Comparison of ENCODE assay signal across 8 cellular contexts in the genomic region with DNA sequence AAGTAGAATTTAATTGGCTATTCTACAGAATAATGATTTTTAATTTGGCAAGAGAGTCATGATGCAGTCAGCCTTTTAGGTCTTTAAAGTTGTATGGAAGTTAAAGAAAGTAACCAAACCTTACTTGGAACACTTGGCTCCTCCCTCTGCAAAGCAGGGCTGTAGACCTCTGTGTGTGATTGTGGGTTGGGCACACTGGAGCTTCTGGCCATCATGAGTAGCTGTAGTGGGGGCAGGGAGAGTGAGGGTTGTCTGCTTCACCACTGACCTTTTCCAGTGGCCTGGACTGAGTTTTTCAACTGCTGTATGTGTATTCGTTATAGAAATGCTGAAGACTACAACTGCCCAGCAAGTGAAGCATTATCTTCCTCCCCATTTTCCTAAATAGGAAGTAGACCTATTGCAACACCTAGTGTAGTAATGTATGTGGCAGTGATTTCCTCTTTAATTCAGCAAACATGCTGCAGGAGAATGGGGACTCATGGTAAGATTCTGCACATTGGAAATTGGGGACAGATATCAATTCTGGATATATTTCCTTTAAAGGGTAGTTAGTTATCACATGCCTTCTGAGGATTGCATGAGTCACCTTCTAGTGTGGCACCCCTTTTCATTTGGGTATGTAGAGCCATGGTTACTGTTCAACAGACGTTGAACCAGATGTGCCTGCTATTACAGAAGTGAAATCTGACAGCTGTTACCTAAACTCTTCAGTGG.
DNase-seq lines count a peak whose midpoint lies in the region; ATAC-seq and TF ChIP-seq lines count a peak whose summit lies in the region.

No MANE protein-coding gene starts in this region.

- intact Hi-C loops in activated T-helper 2 cell treated with anti-CD3 and anti-CD28 coated beads, Interferon-gamma antibody, Interleukin-2, Interleukin-4, amounts not matched to agents 10 μg/mL and 5 μg/mL and 100 μg/mL, durations not matched to agents 14 hours and 24 hours and 36 hours (cut with micrococcal nuclease): no loop called here

- no peak overlapping the region for H2AFZ ChIP-seq in hepatocyte

- H3K4me1 ChIP-seq in lung (ENCODE audit: control insufficient read depth in 2 of 2, insufficient read depth in 2 of 2, low read length in 2 of 2) (peaks cover 6 to 15% of the 10 kb centered on the region in 2 donors), hepatocyte (ENCODE audit: insufficient read depth) (no peaks in the 10 kb centered on the region)

- H3K9me3 Mint-ChIP-seq in activated T-helper 2 cell treated with anti-CD3 and anti-CD28 coated beads, Interferon-gamma antibody, Interleukin-2, Interleukin-4, amounts not matched to agents 10 μg/mL and 5 μg/mL and 100 μg/mL, durations not matched to agents 14 hours and 24 hours and 36 hours: no peaks in the 10 kb centered on the region

- peaks cover 15% of the 10 kb centered on the region for H3K4me1 Mint-ChIP-seq in activated T-helper 2 cell treated with anti-CD3 and anti-CD28 coated beads, Interferon-gamma antibody, Interleukin-2, Interleukin-4, amounts not matched to agents 10 μg/mL and 5 μg/mL and 100 μg/mL, durations not matched to agents 14 hours and 24 hours and 36 hours (ENCODE audit: low read depth)

- H3K27ac ChIP-seq in lung (ENCODE audit: low read depth in 1 of 2, low read length in 1 of 2) (no peak overlapping the region), hepatocyte (no peak overlapping the region)

- no peaks in the 10 kb centered on the region for H3K9me3 ChIP-seq in lung (ENCODE audit: control insufficient read depth in 2 of 2, insufficient read depth in 1 of 2, low read length in 1 of 2)
- H3K9me3 ChIP-seq in hepatocyte (ENCODE audit: low read depth): no peaks in the 10 kb centered on the region

- H3K36me3 Mint-ChIP-seq in activated T-helper 2 cell treated with anti-CD3 and anti-CD28 coated beads, Interferon-gamma antibody, Interleukin-2, Interleukin-4, amounts not matched to agents 10 μg/mL and 5 μg/mL and 100 μg/mL, durations not matched to agents 14 hours and 24 hours and 36 hours (ENCODE audit: low read depth): peaks cover 18% of the 10 kb centered on the region

- no peak overlapping the region for H3K4me3 Mint-ChIP-seq in activated T-helper 2 cell treated with anti-CD3 and anti-CD28 coated beads, Interferon-gamma antibody, Interleukin-2, Interleukin-4, amounts not matched to agents 10 μg/mL and 5 μg/mL and 100 μg/mL, durations not matched to agents 14 hours and 24 hours and 36 hours (ENCODE audit: low read depth)

- H3K27me3 ChIP-seq in lung (ENCODE audit: control insufficient read depth, insufficient read depth): no peaks in the 10 kb centered on the region
- no peaks in the 10 kb centered on the region for H3K27me3 ChIP-seq in hepatocyte

- no peaks in the 10 kb centered on the region for H3K27me3 Mint-ChIP-seq in activated T-helper 2 cell treated with anti-CD3 and anti-CD28 coated beads, Interferon-gamma antibody, Interleukin-2, Interleukin-4, amounts not matched to agents 10 μg/mL and 5 μg/mL and 100 μg/mL, durations not matched to agents 14 hours and 24 hours and 36 hours (ENCODE audit: low read depth)

- TF ChIP-seq CTCF in lung (IDR thresholded peaks at IDR 0.05; ENCODE audit: control extremely low read depth, extremely low read depth): no peak
- TF ChIP-seq CTCF in hepatocyte (IDR thresholded peaks at IDR 0.05; ENCODE audit: poor library complexity): no peak

- H3K79me2 ChIP-seq in hepatocyte: peaks cover 89% of the 10 kb centered on the region

- H3K9me2 ChIP-seq in hepatocyte (replicated peaks; ENCODE audit: insufficient read depth): no peaks in the 10 kb centered on the region

- peaks cover 30% of the 10 kb centered on the region for H4K20me1 ChIP-seq in hepatocyte (ENCODE audit: insufficient read depth, poor library complexity, severe bottlenecking)

- H3K36me3 ChIP-seq in lung (ENCODE audit: control insufficient read depth in 2 of 2, insufficient read depth in 2 of 2, low read length in 2 of 2): no peaks in the 10 kb centered on the region
- no peaks in the 10 kb centered on the region for H3K36me3 ChIP-seq in hepatocyte (replicated peaks; ENCODE audit: insufficient read depth, low read depth)

- no peak overlapping the region for H3K4me2 ChIP-seq in hepatocyte

- no peak overlapping the region for H3K27ac Mint-ChIP-seq in activated T-helper 2 cell treated with anti-CD3 and anti-CD28 coated beads, Interferon-gamma antibody, Interleukin-2, Interleukin-4, amounts not matched to agents 10 μg/mL and 5 μg/mL and 100 μg/mL, durations not matched to agents 14 hours and 24 hours and 36 hours

- peak; percentile 2 for DNase-seq in NCI-H2171 (lab: John Stamatoyannopoulos, UW)
- DNase-seq in lung (ENCODE audit: low spot score): no peak
- DNase-seq in activated T-helper 2 cell treated with anti-CD3 and anti-CD28 coated beads, Interferon-gamma antibody, Interleukin-2, Interleukin-4, amounts not matched to agents 10 μg/mL and 5 μg/mL and 100 μg/mL, durations not matched to agents 14 hours and 24 hours and 36 hours (ENCODE audit: low spot score): no peak
- DNase-seq in SHP77 treated with DMSO at 0.1 percent for 48 hours (lab: John Stamatoyannopoulos, UW): no peak
- DNase-seq in islet precursor cell: no peak
- no peak for DNase-seq in hepatocyte (ENCODE audit: low spot score)

- no peak overlapping the region for H3K4me3 ChIP-seq in lung
- no peak overlapping the region for H3K4me3 ChIP-seq in hepatocyte

- ATAC-seq in GM18861 (IDR thresholded peaks at IDR 0.05; ENCODE audit: unreplicated experiment) (peak; percentile 93), HG02610 (IDR thresholded peaks at IDR 0.05; ENCODE audit: unreplicated experiment) (peak; percentile 82), lung (ENCODE audit: insufficient read depth, low FRiP score) (peak; percentile 66)

- 33 to 59% methylated on average over 2 of the region's 2 CpGs for WGBS in lung, 2 donors
- 82% methylated on average over 2 of the region's 2 CpGs for whole genome bisulfite sequencing in hepatocyte (ENCODE audit: low lambda C conversion rate, missing lambda C conversion rate)
